Comparison of ENCODE assay signal across 8 cellular contexts in the genomic region with DNA sequence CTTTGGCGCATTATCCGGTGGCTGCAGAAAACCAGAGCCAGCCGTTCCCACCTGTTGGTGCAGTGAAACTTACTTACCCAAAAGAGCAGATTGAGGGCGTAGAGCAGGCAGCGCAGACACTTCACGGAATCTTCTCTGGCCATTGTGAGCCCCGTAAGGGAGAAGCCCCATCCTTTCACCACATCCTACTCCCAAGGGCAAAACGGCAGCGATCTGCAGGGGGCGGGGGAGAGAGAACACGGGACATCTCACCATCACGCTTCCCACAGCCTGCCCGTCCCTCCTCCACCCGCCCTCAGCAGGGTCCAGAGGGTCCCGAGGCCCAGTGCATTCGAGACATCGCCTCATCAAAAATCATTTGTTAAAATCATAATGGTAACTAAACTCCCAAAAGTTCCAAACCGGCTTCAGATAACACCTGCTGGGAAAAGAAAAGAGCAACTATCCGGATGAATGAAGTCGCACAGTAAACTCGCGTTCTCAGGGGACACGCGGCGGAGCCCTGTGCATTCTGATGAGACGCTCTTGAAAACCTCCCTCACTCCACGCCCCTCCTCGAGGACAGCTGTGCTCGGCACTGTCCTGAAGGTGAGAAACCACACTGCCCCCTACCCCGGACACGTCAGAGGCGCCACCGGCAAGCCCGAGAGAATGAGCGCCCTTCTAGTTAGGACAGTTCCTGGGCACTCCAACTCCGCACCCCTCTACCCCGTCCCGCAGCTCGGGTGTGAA. TPM values are rescaled to one million over a fixed set of nuclear protein-coding genes. Genes with fewer than 3 reads are reported as not detected.
DNase-seq lines count a peak whose midpoint lies in the region; ATAC-seq and TF ChIP-seq lines count a peak whose summit lies in the region.

No MANE protein-coding gene starts in this region.

- no peaks in the 10 kb centered on the region for H3K36me3 ChIP-seq in osteoblast (ENCODE audit: insufficient read depth, low read length)

- H3K27ac ChIP-seq in osteoblast (ENCODE audit: low read depth, low read length) = no peak overlapping the region

- intact Hi-C loops in activated T-helper 1 cell treated with anti-CD3 and anti-CD28 coated beads, Interleukin-12 subunit alpha, Interleukin-12 subunit beta, Interleukin-2, Interleukin-4 antibody, amounts not matched to agents 30 ng/mL and 10 ng/mL and 1 ng/mL, durations not matched to agents 14 hours and 24 hours and 36 hours (cut with micrococcal nuclease) = loop anchor here (1.0 to 5.0 kb wide), 3 partner anchors 50 to 225 kb away; partner anchors contain the start of gene ING3
- intact Hi-C loops in Right ventricle myocardium inferior (cut with DNase I) = loop anchor here (1.0 to 5.0 kb wide), 3 partner anchors 48 to 94 kb away; partner anchors contain the start of gene ING3

- DNase-seq in AG10803 (ENCODE audit: low read depth) = peak; percentile 2
- DNase-seq in NCI-H345 (lab: John Stamatoyannopoulos, UW) = peak; percentile 50
- DNase-seq in activated T-helper 1 cell treated with anti-CD3 and anti-CD28 coated beads, Interleukin-12 subunit alpha, Interleukin-12 subunit beta, Interleukin-2, Interleukin-4 antibody, amounts not matched to agents 30 ng/mL and 10 ng/mL and 1 ng/mL, durations not matched to agents 14 hours and 24 hours and 36 hours (ENCODE audit: low spot score) = peak; percentile 2
- peak; percentile 62 for DNase-seq in Right ventricle myocardium inferior (ENCODE audit: missing footprints)
- peak; percentile 88 for DNase-seq in osteoblast (ENCODE audit: insufficient read length, low spot score, missing footprints)
- DNase-seq in superior temporal gyrus (ENCODE audit: extremely low spot score) = no peak

- peaks cover 65% of the 10 kb centered on the region for H3K27me3 Mint-ChIP-seq in activated T-helper 1 cell treated with anti-CD3 and anti-CD28 coated beads, Interleukin-12 subunit alpha, Interleukin-12 subunit beta, Interleukin-2, Interleukin-4 antibody, amounts not matched to agents 30 ng/mL and 10 ng/mL and 1 ng/mL, durations not matched to agents 14 hours and 24 hours and 36 hours (ENCODE audit: insufficient read depth)

- H3K27me3 ChIP-seq in osteoblast (ENCODE audit: insufficient read depth, low read length) = peaks cover 25% of the 10 kb centered on the region

- peaks cover 4% of the 10 kb centered on the region for H3K4me1 ChIP-seq in osteoblast (ENCODE audit: insufficient read depth, low read length)

- H4K20me1 ChIP-seq in osteoblast (ENCODE audit: insufficient read depth, low read length) = no peaks in the 10 kb centered on the region

- H3K27ac Mint-ChIP-seq in activated T-helper 1 cell treated with anti-CD3 and anti-CD28 coated beads, Interleukin-12 subunit alpha, Interleukin-12 subunit beta, Interleukin-2, Interleukin-4 antibody, amounts not matched to agents 30 ng/mL and 10 ng/mL and 1 ng/mL, durations not matched to agents 14 hours and 24 hours and 36 hours = no peak overlapping the region

- ATAC-seq in GM18519 (IDR thresholded peaks at IDR 0.05; ENCODE audit: low FRiP score, unreplicated experiment) (peak; percentile 48), HG02938 (IDR thresholded peaks at IDR 0.05; ENCODE audit: unreplicated experiment) (peak; percentile 75), Right ventricle myocardium inferior (peak; percentile 52)

- H3K9me3 ChIP-seq in osteoblast (ENCODE audit: low read depth, low read length) = no peaks in the 10 kb centered on the region

- H3K4me1 Mint-ChIP-seq in activated T-helper 1 cell treated with anti-CD3 and anti-CD28 coated beads, Interleukin-12 subunit alpha, Interleukin-12 subunit beta, Interleukin-2, Interleukin-4 antibody, amounts not matched to agents 30 ng/mL and 10 ng/mL and 1 ng/mL, durations not matched to agents 14 hours and 24 hours and 36 hours (ENCODE audit: low read depth) = peaks cover 12% of the 10 kb centered on the region

- H3K4me2 ChIP-seq in osteoblast (ENCODE audit: insufficient read depth, low read length) = peak overlapping the region; percentile 93

- TF ChIP-seq CTCF in AG10803 (conservative IDR thresholded peaks at IDR 0.05; ENCODE audit: low read length) = no peak
- no peak for TF ChIP-seq CTCF in osteoblast (IDR thresholded peaks at IDR 0.05; ENCODE audit: extremely low read depth, low read depth, low read length)

- peak overlapping the region; percentile 73 for H3K4me3 Mint-ChIP-seq in activated T-helper 1 cell treated with anti-CD3 and anti-CD28 coated beads, Interleukin-12 subunit alpha, Interleukin-12 subunit beta, Interleukin-2, Interleukin-4 antibody, amounts not matched to agents 30 ng/mL and 10 ng/mL and 1 ng/mL, durations not matched to agents 14 hours and 24 hours and 36 hours

- H3K4me3 ChIP-seq in AG10803 (ENCODE audit: low read length) (peak overlapping the region; percentile 66), osteoblast (ENCODE audit: insufficient read depth, low read length) (peak overlapping the region; percentile 63)

- peak overlapping the region; percentile 69 for H2AFZ ChIP-seq in osteoblast (ENCODE audit: low read length)

- H3K79me2 ChIP-seq in osteoblast (ENCODE audit: insufficient read depth, low read length) = no peaks in the 10 kb centered on the region

- no peaks in the 10 kb centered on the region for H3K9me3 Mint-ChIP-seq in activated T-helper 1 cell treated with anti-CD3 and anti-CD28 coated beads, Interleukin-12 subunit alpha, Interleukin-12 subunit beta, Interleukin-2, Interleukin-4 antibody, amounts not matched to agents 30 ng/mL and 10 ng/mL and 1 ng/mL, durations not matched to agents 14 hours and 24 hours and 36 hours

- H3K36me3 Mint-ChIP-seq in activated T-helper 1 cell treated with anti-CD3 and anti-CD28 coated beads, Interleukin-12 subunit alpha, Interleukin-12 subunit beta, Interleukin-2, Interleukin-4 antibody, amounts not matched to agents 30 ng/mL and 10 ng/mL and 1 ng/mL, durations not matched to agents 14 hours and 24 hours and 36 hours (ENCODE audit: low read depth) = no peaks in the 10 kb centered on the region

RNA-seq across cellular contexts. Expression of gene TSPAN12, which starts 1.2 kb away (rescaled TPM):
- not detected in 2 replicates for total RNA-seq in activated T-helper 1 cell treated with anti-CD3 and anti-CD28 coated beads, Interleukin-12 subunit alpha, Interleukin-12 subunit beta, Interleukin-2, Interleukin-4 antibody, amounts not matched to agents 30 ng/mL and 10 ng/mL and 1 ng/mL, durations not matched to agents 14 hours and 24 hours and 36 hours
- total RNA-seq in Right ventricle myocardium inferior (61.4 TPM), osteoblast (0.59 and 1.8 TPM in 2 replicates)

Comparison
In these comparisons a context has a peak if more than half of its experiments do, and no peak if none do; other contexts are left out.
1. RNA of gene TSPAN12, which starts 1.2 kb away (total RNA-seq): 61.4 TPM in Right ventricle myocardium inferior (single experiment); 0.59 to 1.8 TPM in osteoblast and not detected in activated T-helper 1 cell treated with anti-CD3 and anti-CD28 coated beads, Interleukin-12 subunit alpha, Interleukin-12 subunit beta, Interleukin-2, Interleukin-4 antibody, amounts not matched to agents 30 ng/mL and 10 ng/mL and 1 ng/mL, durations not matched to agents 14 hours and 24 hours and 36 hours; every median in the first group is over 10 times any median in the second.
2. Peak in every context shown above with its lines, with median percentiles within 50 percentile points of each other: ATAC-seq.